ENCODE assay signal across 30 cellular contexts in the genomic region with DNA sequence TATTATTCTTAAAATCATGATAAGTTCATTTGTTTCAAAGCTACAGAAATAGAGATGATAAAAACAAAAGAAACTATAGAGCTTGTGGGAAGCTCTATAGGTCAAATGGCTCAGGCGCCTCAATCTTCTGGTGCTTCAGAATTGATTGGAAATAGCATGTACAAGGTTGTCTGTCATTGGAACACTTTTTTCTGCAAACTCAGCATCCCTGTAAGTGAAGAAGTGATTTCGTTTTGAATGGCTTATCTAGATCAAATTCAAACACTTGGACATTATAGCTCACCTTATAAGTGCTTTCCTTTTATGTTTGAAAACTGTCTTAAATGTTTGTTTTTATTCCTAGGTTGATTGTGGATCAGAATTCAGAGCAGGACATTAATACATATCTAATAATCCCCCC.
"Had no signal": no experiment of that assay in that cellular context is flagged by ENCODE, and none has a peak within 500 bp of the region (broad histone marks: within the 10 kb centered on the region; RNA-seq: fewer than 3 reads in every experiment).

No MANE protein-coding gene starts in this region.

- ATAC-seq: natural killer cell; psoas muscle; right cardiac atrium; sciatic nerve; stimulated activated memory B cell treated with anti-CD40 and anti-IgM and Interleukin-4, amounts not matched to agents 10 μg/mL and 1 μg/mL and 100 μg/mL, for 72 hours; stimulated activated naive CD8-positive, alpha-beta T cell treated with anti-CD3 and anti-CD28 coated beads, Interleukin-15, amount 100 ng/mL, for 72 hours; stimulated activated naive CD8-positive, alpha-beta T cell treated with anti-CD3 and anti-CD28 coated beads, Interleukin-15, Interleukin-2, amounts not matched to agents 100 U/mL and 50 U/mL, for 24 hours had no signal

- H3K4me3 ChIP-seq: neural progenitor cell, ovary, psoas muscle, skin epidermis, smooth muscle cell, spleen, thoracic aorta, thyroid gland, tibial nerve, upper lobe of left lung, vagina had no signal

- H3K27ac ChIP-seq: neural progenitor cell, ovary, parathyroid adenoma, psoas muscle, skin epidermis, spleen, thoracic aorta, thyroid gland, tibial nerve, upper lobe of left lung, vagina had no signal

- H3K9ac ChIP-seq: neural progenitor cell, parathyroid adenoma had no signal

- H3K36me3 ChIP-seq: neural progenitor cell, ovary, spleen, thoracic aorta, thyroid gland, tibial nerve, upper lobe of left lung, vagina had no signal

- FAIRE-seq: urothelium cell line had no signal

- H3K9me3 ChIP-seq: ovary, psoas muscle, spleen, thoracic aorta, thyroid gland, tibial nerve, upper lobe of left lung, vagina had no signal

- H3K79me2 ChIP-seq: parathyroid adenoma had no signal

- H3K36me3 Mint-ChIP-seq: natural killer cell; neural progenitor cell; stimulated activated memory B cell treated with anti-CD40 and anti-IgM and Interleukin-4, amounts not matched to agents 10 μg/mL and 1 μg/mL and 100 μg/mL, for 72 hours had no signal

- H3K9me3 Mint-ChIP-seq: natural killer cell; nephron; neural progenitor cell; stimulated activated memory B cell treated with anti-CD40 and anti-IgM and Interleukin-4, amounts not matched to agents 10 μg/mL and 1 μg/mL and 100 μg/mL, for 72 hours; stimulated activated naive CD8-positive, alpha-beta T cell treated with anti-CD3 and anti-CD28 coated beads, Interleukin-15, amount 100 ng/mL, for 72 hours had no signal

- H3K4me2 ChIP-seq: neural progenitor cell, smooth muscle cell had no signal

- H3K4me3 Mint-ChIP-seq: natural killer cell; nephron; neural progenitor cell; stimulated activated memory B cell treated with anti-CD40 and anti-IgM and Interleukin-4, amounts not matched to agents 10 μg/mL and 1 μg/mL and 100 μg/mL, for 72 hours; stimulated activated naive CD8-positive, alpha-beta T cell treated with anti-CD3 and anti-CD28 coated beads, Interleukin-15, amount 100 ng/mL, for 72 hours had no signal

- H3K27me3 Mint-ChIP-seq: progenitor cell of endocrine pancreas; stimulated activated naive CD8-positive, alpha-beta T cell treated with anti-CD3 and anti-CD28 coated beads, Interleukin-15, amount 100 ng/mL, for 72 hours had no signal

- H2AFZ ChIP-seq: neural progenitor cell, parathyroid adenoma had no signal

- DNase-seq: natural killer cell; occipital lobe; ovary; posterior cingulate gyrus; psoas muscle; right cardiac atrium; spleen; stimulated activated CD4-positive, alpha-beta T cell treated with anti-CD3 and anti-CD28 coated beads, Interleukin-12 subunit alpha, Interleukin-12 subunit beta, amount 100 ng/mL, for 4 hours; stimulated activated CD4-positive, alpha-beta T cell treated with anti-CD3 and anti-CD28 coated beads, Interleukin-1b, Interleukin-23, amount 100 ng/mL, for 48 hours; stimulated activated CD4-positive, alpha-beta T cell treated with anti-CD3 and anti-CD28 coated beads, Interleukin-4, amount 100 ng/mL, for 1 hour; stimulated activated CD4-positive, alpha-beta T cell treated with anti-CD3 and anti-CD28 coated beads, Interleukin-4, amount 100 ng/mL, for 4 hours; stimulated activated CD8-positive, alpha-beta memory T cell treated with anti-CD3 and anti-CD28 coated beads, Interleukin-4, amount 100 ng/mL, for 48 hours; stimulated activated naive CD4-positive, alpha-beta T cell; stimulated activated naive CD8-positive, alpha-beta T cell treated with anti-CD3 and anti-CD28 coated beads, Interleukin-15, amount 100 ng/mL, for 72 hours; stimulated activated naive CD8-positive, alpha-beta T cell treated with anti-CD3 and anti-CD28 coated beads, Interleukin-15, Interleukin-2, amounts not matched to agents 100 U/mL and 50 U/mL, for 24 hours; thyroid gland; trophoblast cell; upper lobe of left lung had no signal

- H3K4me1 ChIP-seq: neural progenitor cell, parathyroid adenoma, psoas muscle, spleen, thyroid gland, tibial nerve, upper lobe of left lung, vagina had no signal

- H3K4me1 Mint-ChIP-seq: nephron; neural progenitor cell; stimulated activated memory B cell treated with anti-CD40 and anti-IgM and Interleukin-4, amounts not matched to agents 10 μg/mL and 1 μg/mL and 100 μg/mL, for 72 hours had no signal

- H3K27ac Mint-ChIP-seq: nephron; neural progenitor cell; progenitor cell of endocrine pancreas; stimulated activated memory B cell treated with anti-CD40 and anti-IgM and Interleukin-4, amounts not matched to agents 10 μg/mL and 1 μg/mL and 100 μg/mL, for 72 hours; stimulated activated naive CD8-positive, alpha-beta T cell treated with anti-CD3 and anti-CD28 coated beads, Interleukin-15, amount 100 ng/mL, for 72 hours had no signal

- H3K27me3 ChIP-seq: ovary, thyroid gland, upper lobe of left lung, vagina had no signal
